8 cellular contexts compared by ENCODE assay signal in the genomic region with DNA sequence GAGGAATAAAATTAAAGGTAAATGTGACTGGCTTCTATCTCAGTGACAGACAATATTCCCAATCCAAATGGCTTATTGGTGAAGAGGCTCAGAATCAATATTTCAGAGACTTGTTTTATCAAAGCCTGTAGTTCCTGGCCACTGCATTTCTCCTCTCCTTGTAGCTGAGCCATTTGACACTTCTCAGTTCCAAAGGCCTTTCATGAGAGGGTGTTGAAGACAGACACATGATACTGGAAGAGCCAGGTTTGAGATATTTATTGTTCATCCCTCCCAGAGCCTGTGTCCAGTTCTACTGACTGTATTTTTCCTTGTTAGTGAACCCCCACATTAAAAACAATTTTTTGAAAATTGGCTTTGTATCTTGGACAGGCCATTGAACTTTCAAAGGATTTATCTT.
"Had no signal": no experiment of that assay in that cellular context is flagged by ENCODE, and none has a peak within 500 bp of the region (broad histone marks: within the 10 kb centered on the region; RNA-seq: fewer than 3 reads in every experiment).

No MANE protein-coding gene starts in this region.

- H2AFZ ChIP-seq: GM23248, GM23338 had no signal

- H3K4me1 ChIP-seq: HAP-1 had no signal

- H3K9me3 ChIP-seq: HAP-1 had no signal

- DNase-seq: GM23248, GOT3, H7, H9, HCEC 1CT, HFFc6 had no signal

- H3K4me2 ChIP-seq: GM23338 had no signal

- H3K4me3 ChIP-seq: GM23248, GM23338, HAP-1 had no signal

- H3K9ac ChIP-seq: GM23248 had no signal

- H3K36me3 ChIP-seq: HAP-1 had no signal
